ENCODE assay signal across 1 cellular context in genomic region chr10:124265776-124266467, GRCh38.
TF ChIP-seq lines count a peak whose summit lies in the region.

No MANE protein-coding gene starts in this region.

TF ChIP-seq in HEK293, 187 proteins besides CTCF, POLR2A, EP300 and RAD21 (continued from another document):
- TF ChIP-seq PRDM4 (tag by site-specific recombination; IDR thresholded peaks at IDR 0.05) (no peak), ZFP41 (tag by site-specific recombination; IDR thresholded peaks at IDR 0.05; ENCODE audit: borderline replicate concordance) (no peak), ZBTB49 (tag by site-specific recombination; IDR thresholded peaks at IDR 0.05; ENCODE audit: low read depth) (no peak)
